Comparison of ENCODE assay signal across 18 cellular contexts in genomic region chr17:6159541-6160187, GRCh38.
A peak's percentile ranks its signal among the peaks of the same experiment; 100 is the strongest.
DNase-seq lines count a peak whose midpoint lies in the region; ATAC-seq and TF ChIP-seq lines count a peak whose summit lies in the region.
"Had no signal": no experiment of that assay in that cellular context is flagged by ENCODE, and none has a peak within 500 bp of the region (broad histone marks: within the 10 kb centered on the region; RNA-seq: fewer than 3 reads in every experiment).

No MANE protein-coding gene starts in this region.

- H3K27me3 ChIP-seq in endodermal cell (ENCODE audit: control insufficient read depth, insufficient read depth, low read length, poor library complexity, severe bottlenecking) (peaks cover 23% of the 10 kb centered on the region), neural progenitor cell (no peaks in the 10 kb centered on the region), upper lobe of right lung (no peaks in the 10 kb centered on the region), smooth muscle cell (ENCODE audit: low read depth) (no peaks in the 10 kb centered on the region)
- H3K27me3 ChIP-seq: BE2C had no signal

- H3K4me1 ChIP-seq in endodermal cell (ENCODE audit: control insufficient read depth, insufficient read depth, low read length) = peaks cover 11% of the 10 kb centered on the region
- H3K4me1 ChIP-seq in neural progenitor cell = peaks cover 23% of the 10 kb centered on the region
- H3K4me1 ChIP-seq in upper lobe of right lung = no peaks in the 10 kb centered on the region
- peaks cover 9% of the 10 kb centered on the region for H3K4me1 ChIP-seq in smooth muscle cell (ENCODE audit: low read depth)
- H3K4me1 ChIP-seq: A549, BE2C had no signal

- ATAC-seq in WTC11 = no peak
- no peak for ATAC-seq in upper lobe of right lung
- ATAC-seq: A549, GM12878 had no signal

- H3K27ac ChIP-seq in endodermal cell (ENCODE audit: low read depth, low read length) (peak overlapping the region; percentile 72), neural progenitor cell (no peak overlapping the region), upper lobe of right lung (no peak overlapping the region), smooth muscle cell (ENCODE audit: low read depth) (no peak overlapping the region)
- H3K27ac ChIP-seq: A549, C4-2B, HL-60 had no signal

- no peak overlapping the region for H3K4me3 ChIP-seq in endodermal cell (ENCODE audit: low read length)
- no peak overlapping the region for H3K4me3 ChIP-seq in neural progenitor cell
- H3K4me3 ChIP-seq in upper lobe of right lung = no peak overlapping the region
- no peak overlapping the region for H3K4me3 ChIP-seq in smooth muscle cell
- H3K4me3 ChIP-seq: A549, GM12878 had no signal

- 76 to 81% methylated on average over 11 to 13 of the region's 13 CpGs for WGBS in endodermal cell (ENCODE audit: insufficient coverage in 1 of 2, insufficient read length in 1 of 2), 2 experiments
- WGBS in smooth muscle cell (ENCODE audit: low lambda C conversion rate) = 91% methylated on average over 13 of the region's 13 CpGs

- DNase-seq in WTC11 (ENCODE audit: low spot score) = no peak
- peak; percentile 46 for DNase-seq in endodermal cell
- DNase-seq in neural progenitor cell (ENCODE audit: low spot score) = no peak
- peak; percentile 25 for DNase-seq in upper lobe of right lung
- DNase-seq in NCI-H2107 treated with DMSO at 0.1 percent for 48 hours (lab: John Stamatoyannopoulos, UW; ENCODE audit: unreplicated experiment) = no peak
- DNase-seq in smooth muscle cell (lab: John Stamatoyannopoulos, UW; ENCODE audit: unreplicated experiment) = no peak
- DNase-seq in NCI-H2196 treated with DMSO at 0.1 percent for 48 hours (lab: John Stamatoyannopoulos, UW; ENCODE audit: unreplicated experiment) = no peak
- DNase-seq: BE2C; CD4-positive, alpha-beta memory T cell; DMS79; GOT3; HCEC 1CT; HFFc6; IMR-90 had no signal

- H3K27me3 Mint-ChIP-seq in WTC11 (ENCODE audit: low read depth) (no peaks in the 10 kb centered on the region), endodermal cell (ENCODE audit: insufficient read depth) (peaks cover 38% of the 10 kb centered on the region), neural progenitor cell (ENCODE audit: insufficient read depth, low read depth) (peaks cover 8% of the 10 kb centered on the region)

- POLR2A ChIA-PET in WTC11 (lab: Charles Lee) = interaction anchor here (0.6 kb wide), 1 partner anchor 23 kb away, joined by 9 read pairs; no protein-coding TSS in a partner anchor

- H3K36me3 Mint-ChIP-seq in WTC11 (no peaks in the 10 kb centered on the region), endodermal cell (ENCODE audit: low read depth) (no peaks in the 10 kb centered on the region), neural progenitor cell (no peaks in the 10 kb centered on the region)
- H3K36me3 Mint-ChIP-seq: CD4-positive, alpha-beta memory T cell had no signal

- TF ChIP-seq CTCF in WTC11 (IDR thresholded peaks at IDR 0.05) (no peak), endodermal cell (conservative IDR thresholded peaks at IDR 0.05) (no peak), neural progenitor cell (IDR thresholded peaks at IDR 0.05) (no peak), upper lobe of right lung (IDR thresholded peaks at IDR 0.05) (no peak), smooth muscle cell (IDR thresholded peaks at IDR 0.05; ENCODE audit: borderline replicate concordance, insufficient read depth, poor library complexity, severe bottlenecking) (no peak)

- intact Hi-C loops in upper lobe of right lung (cut with DNase I) = no loop called here

- H3K4me1 Mint-ChIP-seq in WTC11 (peaks cover 47% of the 10 kb centered on the region), endodermal cell (peaks cover 23% of the 10 kb centered on the region), neural progenitor cell (peaks cover 56% of the 10 kb centered on the region)
- H3K4me1 Mint-ChIP-seq: CD4-positive, alpha-beta memory T cell had no signal

- peaks cover 6% of the 10 kb centered on the region for H3F3A ChIP-seq in neural progenitor cell (ENCODE audit: low read depth)
- H3F3A ChIP-seq in smooth muscle cell (ENCODE audit: low read depth) = no peaks in the 10 kb centered on the region

- H3K9me3 Mint-ChIP-seq in WTC11 (no peaks in the 10 kb centered on the region), endodermal cell (no peaks in the 10 kb centered on the region), neural progenitor cell (no peaks in the 10 kb centered on the region)
- H3K9me3 Mint-ChIP-seq: CD4-positive, alpha-beta memory T cell had no signal

- H3K79me2 ChIP-seq in neural progenitor cell (ENCODE audit: low read depth) (no peaks in the 10 kb centered on the region), smooth muscle cell (ENCODE audit: low read depth) (no peaks in the 10 kb centered on the region)

- H3K9ac ChIP-seq in endodermal cell (ENCODE audit: extremely low read depth, low read length, poor library complexity, severe bottlenecking) (no peak overlapping the region), neural progenitor cell (no peak overlapping the region), smooth muscle cell (ENCODE audit: low read depth) (no peak overlapping the region)

- H3K9me3 ChIP-seq in endodermal cell (ENCODE audit: control insufficient read depth, low read length) (no peaks in the 10 kb centered on the region), neural progenitor cell (ENCODE audit: low read depth) (no peaks in the 10 kb centered on the region), upper lobe of right lung (no peaks in the 10 kb centered on the region), smooth muscle cell (replicated peaks; ENCODE audit: low read depth) (no peaks in the 10 kb centered on the region)
- H3K9me3 ChIP-seq: A549, BE2C had no signal

- no peak overlapping the region for H3K4me2 ChIP-seq in neural progenitor cell
- no peak overlapping the region for H3K4me2 ChIP-seq in smooth muscle cell
- H3K4me2 ChIP-seq: A549 had no signal

- H4K20me1 ChIP-seq in neural progenitor cell (ENCODE audit: low read depth) = no peaks in the 10 kb centered on the region
- no peaks in the 10 kb centered on the region for H4K20me1 ChIP-seq in smooth muscle cell (ENCODE audit: low read depth)

- CTCF ChIA-PET in WTC11 (lab: Charles Lee) = no interaction called here

- peak overlapping the region; percentile 59 for H3K27ac Mint-ChIP-seq in WTC11
- H3K27ac Mint-ChIP-seq in endodermal cell = no peak overlapping the region
- H3K27ac Mint-ChIP-seq in neural progenitor cell = peak overlapping the region; percentile 91
- H3K27ac Mint-ChIP-seq: CD4-positive, alpha-beta memory T cell; HFFc6 had no signal

- no peaks in the 10 kb centered on the region for H3K36me3 ChIP-seq in endodermal cell (ENCODE audit: control insufficient read depth, insufficient read depth, low read length)
- no peaks in the 10 kb centered on the region for H3K36me3 ChIP-seq in neural progenitor cell
- no peaks in the 10 kb centered on the region for H3K36me3 ChIP-seq in upper lobe of right lung
- no peaks in the 10 kb centered on the region for H3K36me3 ChIP-seq in smooth muscle cell (ENCODE audit: low read depth)
- H3K36me3 ChIP-seq: BE2C had no signal

- no peak overlapping the region for H2AFZ ChIP-seq in neural progenitor cell (replicated peaks)
- no peak overlapping the region for H2AFZ ChIP-seq in smooth muscle cell (ENCODE audit: low read depth)

- H3K4me3 Mint-ChIP-seq in WTC11 (no peak overlapping the region), endodermal cell (no peak overlapping the region), neural progenitor cell (peak overlapping the region; percentile 62)
- H3K4me3 Mint-ChIP-seq: CD4-positive, alpha-beta memory T cell; HFFc6 had no signal

TF ChIP-seq in WTC11, 78 proteins besides CTCF, POLR2A, EP300 and RAD21 (continues in another document):
- TF ChIP-seq ELF4 (CRISPR knock-in tag; IDR thresholded peaks at IDR 0.05; ENCODE audit: low read depth) (no peak), FOXJ3 (CRISPR knock-in tag; IDR thresholded peaks at IDR 0.05; ENCODE audit: borderline replicate concordance) (no peak), TP53 (CRISPR knock-in tag; IDR thresholded peaks at IDR 0.05) (no peak), ZNF423 (CRISPR knock-in tag; IDR thresholded peaks at IDR 0.05) (no peak), ZBTB21 (CRISPR knock-in tag; IDR thresholded peaks at IDR 0.05; ENCODE audit: borderline replicate concordance) (no peak), ZNF121 (CRISPR knock-in tag; IDR thresholded peaks at IDR 0.05) (no peak), E2F1 (CRISPR knock-in tag; IDR thresholded peaks at IDR 0.05) (no peak), STAT6 (CRISPR knock-in tag; conservative IDR thresholded peaks at IDR 0.05; ENCODE audit: low read depth) (no peak)

Comparison
In these comparisons a context has a peak if more than half of its experiments do, and no peak if none do; other contexts are left out.
1. DNase-seq: peak in endodermal cell (single experiment) and upper lobe of right lung (single experiment); none in WTC11 (single experiment), neural progenitor cell (single experiment), NCI-H2107 treated with DMSO at 0.1 percent for 48 hours (single experiment), smooth muscle cell (single experiment) and NCI-H2196 treated with DMSO at 0.1 percent for 48 hours (single experiment).